Comparison of ENCODE assay signal across 8 cellular contexts in genomic region chr11:65817815-65818680, GRCh38. TPM values are rescaled to one million over a fixed set of nuclear protein-coding genes. Genes with fewer than 3 reads are reported as not detected.
DNase-seq lines count a peak whose midpoint lies in the region; ATAC-seq and TF ChIP-seq lines count a peak whose summit lies in the region.

No MANE protein-coding gene starts in this region.

- peak in 2 of 3 donors; percentile 62 to 97 for TF ChIP-seq CTCF in lower leg skin (IDR thresholded peaks at IDR 0.05)

- 6 to 8% methylated on average over 47 to 71 of the region's 74 CpGs for WGBS in lower leg skin, 2 donors

- DNase-seq in Ammon's horn (ENCODE audit: low spot score) (peak; percentile 93), GM19238 (ENCODE audit: insufficient read length, low spot score) (peak; percentile 91), NCI-H69 (lab: John Stamatoyannopoulos, UW) (peak; percentile 92), dermis microvascular lymphatic vessel endothelial cell (ENCODE audit: low read depth in 2 of 2) (peak; percentile 69 to 86), lower leg skin (ENCODE audit: low spot score in 2 of 2) (peak; percentile 90 to 99)
- DNase-seq in activated CD4-positive, alpha-beta T cell treated with anti-CD3 and anti-CD28 coated beads, Interleukin-2, amount 50 U/mL, for 4 hours: peak; percentile 89 to 92
- DNase-seq in stimulated activated CD4-positive, alpha-beta T cell treated with anti-CD3 and anti-CD28 coated beads, Interleukin-4, amount 100 ng/mL, for 24 hours: peak; percentile 97

- TF ChIP-seq POLR2A in lower leg skin (IDR thresholded peaks at IDR 0.05): no peak

- intact Hi-C loops in lower leg skin (cut with DNase I; ENCODE audit: low total_unique reads): loop anchor here (5.0 kb wide), 1 partner anchor 111 kb away; no protein-coding TSS in a partner anchor

- H3K4me3 ChIP-seq in lower leg skin (ENCODE audit: low read depth, poor library complexity, severe bottlenecking): peak overlapping the region; percentile 52

- ATAC-seq in HG03460 (IDR thresholded peaks at IDR 0.05; ENCODE audit: unreplicated experiment): peak; percentile 62

RNA-seq across cellular contexts. Expression of gene SNX32, which starts 15.7 kb away (rescaled TPM):
- 0.13 and 0.51 TPM in 2 replicates for total RNA-seq in dermis microvascular lymphatic vessel endothelial cell
- under 1 TPM; 0.21 to 0.99 (median 0.67) TPM for total RNA-seq in lower leg skin

RNA-seq across cellular contexts. Expression of gene OVOL1, which starts 31.2 kb away (rescaled TPM):
- not detected in 2 replicates for total RNA-seq in dermis microvascular lymphatic vessel endothelial cell
- 100 to 1,000 TPM in 2 of 4 donors, 10 to 100 TPM in 2; 74.8 to 159 (median 105) TPM for total RNA-seq in lower leg skin

RNA-seq across cellular contexts. Expression of gene AP5B1, which starts 37.3 kb away (rescaled TPM):
- total RNA-seq in dermis microvascular lymphatic vessel endothelial cell (6.2 and 11.9 TPM in 2 replicates), lower leg skin (10 to 100 TPM; 32.2 to 44.3 (median 39.7) TPM)

RNA-seq across cellular contexts. Expression of gene CFL1, which starts 39.9 kb away (rescaled TPM):
- total RNA-seq in dermis microvascular lymphatic vessel endothelial cell: 976 and 1,057 TPM in 2 replicates
- 100 to 1,000 TPM; 417 to 706 (median 504) TPM for total RNA-seq in lower leg skin

RNA-seq across cellular contexts. Expression of gene MUS81, which starts 42.2 kb away (rescaled TPM):
- 32.6 and 37.8 TPM in 2 replicates for total RNA-seq in dermis microvascular lymphatic vessel endothelial cell
- total RNA-seq in lower leg skin: 10 to 100 TPM; 29.3 to 38.1 (median 37.1) TPM

Comparison
In these comparisons a context has a peak if more than half of its experiments do, and no peak if none do; other contexts are left out.
1. Peak in every context shown above with its lines: DNase-seq, ATAC-seq and H3K4me3 ChIP-seq.
2. RNA of gene OVOL1, which starts 31.2 kb away (total RNA-seq): 74.8 to 159 TPM in lower leg skin; not detected in dermis microvascular lymphatic vessel endothelial cell; every median in the first group is over 10 times any median in the second.